Comparison of ENCODE assay signal across 27 cellular contexts in genomic region chr20:5390719-5391118, GRCh38.
"Had no signal": no experiment of that assay in that cellular context is flagged by ENCODE, and none has a peak within 500 bp of the region (broad histone marks: within the 10 kb centered on the region; RNA-seq: fewer than 3 reads in every experiment).

No MANE protein-coding gene starts in this region.

- H3K9me3 ChIP-seq: colonic mucosa, esophagus squamous epithelium, prostate gland, sigmoid colon, thoracic aorta, upper lobe of left lung had no signal

- ATAC-seq: effector memory CD8-positive, alpha-beta T cell; left colon; natural killer cell treated with Interleukin-12 subunit alpha and Interleukin-12 subunit beta and Interleukin-15 and Interleukin-18, amount 100 ng/mL, for 72 hours; right cardiac atrium; stimulated activated naive B cell treated with anti-CD40 and anti-IgM and Interleukin-4, amounts not matched to agents 10 μg/mL and 1 μg/mL and 100 μg/mL, for 72 hours had no signal

- H3K27ac Mint-ChIP-seq: effector memory CD8-positive, alpha-beta T cell; immature natural killer cell; memory B cell; naive B cell; natural killer cell treated with Interleukin-12 subunit alpha and Interleukin-12 subunit beta and Interleukin-15 and Interleukin-18, amount 100 ng/mL, for 72 hours; neural progenitor cell; stimulated activated naive B cell treated with anti-CD40 and anti-IgM and Interleukin-4, amounts not matched to agents 10 μg/mL and 1 μg/mL and 100 μg/mL, for 72 hours; stimulated activated naive CD8-positive, alpha-beta T cell treated with anti-CD3 and anti-CD28 coated beads, Interleukin-15, Interleukin-2, amounts not matched to agents 100 ng/mL and 50 ng/mL, for 24 hours had no signal

- H3K4me3 ChIP-seq: colonic mucosa, esophagus squamous epithelium, lung, neural progenitor cell, prostate gland, sigmoid colon, skin epidermis, spleen, thoracic aorta, tibial nerve, upper lobe of left lung had no signal

- DNase-seq: colonic mucosa; dermis blood vessel endothelial cell; effector memory CD8-positive, alpha-beta T cell; erythroblast; esophagus squamous epithelium; foreskin melanocyte; hypothalamus; immature natural killer cell; islet precursor cell; kidney glomerular epithelial cell; left colon; naive B cell; right cardiac atrium; sigmoid colon; spleen; stimulated activated CD4-positive, alpha-beta T cell treated with anti-CD3 and anti-CD28 coated beads, Interleukin-4, amount 100 ng/mL, for 4 hours; stimulated activated naive B cell treated with anti-CD40 and anti-IgM and Interleukin-4, amounts not matched to agents 10 μg/mL and 1 μg/mL and 100 μg/mL, for 72 hours; upper lobe of left lung had no signal

- H3K4me3 Mint-ChIP-seq: effector memory CD8-positive, alpha-beta T cell; immature natural killer cell; memory B cell; naive B cell; natural killer cell treated with Interleukin-12 subunit alpha and Interleukin-12 subunit beta and Interleukin-15 and Interleukin-18, amount 100 ng/mL, for 72 hours; neural progenitor cell; stimulated activated naive B cell treated with anti-CD40 and anti-IgM and Interleukin-4, amounts not matched to agents 10 μg/mL and 1 μg/mL and 100 μg/mL, for 72 hours; stimulated activated naive CD8-positive, alpha-beta T cell treated with anti-CD3 and anti-CD28 coated beads, Interleukin-15, Interleukin-2, amounts not matched to agents 100 ng/mL and 50 ng/mL, for 24 hours had no signal

- H3K27ac ChIP-seq: colonic mucosa, esophagus squamous epithelium, neural progenitor cell, prostate gland, sigmoid colon, skin epidermis, spleen, thoracic aorta, tibial nerve, upper lobe of left lung had no signal

- H3K4me1 Mint-ChIP-seq: immature natural killer cell; memory B cell; naive B cell; neural progenitor cell; stimulated activated naive B cell treated with anti-CD40 and anti-IgM and Interleukin-4, amounts not matched to agents 10 μg/mL and 1 μg/mL and 100 μg/mL, for 72 hours had no signal

- H3K36me3 ChIP-seq: colonic mucosa, esophagus squamous epithelium, neural progenitor cell, prostate gland, sigmoid colon, spleen, thoracic aorta, tibial nerve, upper lobe of left lung had no signal

- H3K36me3 Mint-ChIP-seq: immature natural killer cell; memory B cell; naive B cell; natural killer cell treated with Interleukin-12 subunit alpha and Interleukin-12 subunit beta and Interleukin-15 and Interleukin-18, amount 100 ng/mL, for 72 hours; neural progenitor cell; stimulated activated naive B cell treated with anti-CD40 and anti-IgM and Interleukin-4, amounts not matched to agents 10 μg/mL and 1 μg/mL and 100 μg/mL, for 72 hours had no signal

- H3K27me3 ChIP-seq: colonic mucosa, esophagus squamous epithelium, sigmoid colon, tibial nerve, upper lobe of left lung had no signal

- H3K9me3 Mint-ChIP-seq: effector memory CD8-positive, alpha-beta T cell; neural progenitor cell had no signal
